ENCODE assay signal across 1 cellular context in the genomic region with DNA sequence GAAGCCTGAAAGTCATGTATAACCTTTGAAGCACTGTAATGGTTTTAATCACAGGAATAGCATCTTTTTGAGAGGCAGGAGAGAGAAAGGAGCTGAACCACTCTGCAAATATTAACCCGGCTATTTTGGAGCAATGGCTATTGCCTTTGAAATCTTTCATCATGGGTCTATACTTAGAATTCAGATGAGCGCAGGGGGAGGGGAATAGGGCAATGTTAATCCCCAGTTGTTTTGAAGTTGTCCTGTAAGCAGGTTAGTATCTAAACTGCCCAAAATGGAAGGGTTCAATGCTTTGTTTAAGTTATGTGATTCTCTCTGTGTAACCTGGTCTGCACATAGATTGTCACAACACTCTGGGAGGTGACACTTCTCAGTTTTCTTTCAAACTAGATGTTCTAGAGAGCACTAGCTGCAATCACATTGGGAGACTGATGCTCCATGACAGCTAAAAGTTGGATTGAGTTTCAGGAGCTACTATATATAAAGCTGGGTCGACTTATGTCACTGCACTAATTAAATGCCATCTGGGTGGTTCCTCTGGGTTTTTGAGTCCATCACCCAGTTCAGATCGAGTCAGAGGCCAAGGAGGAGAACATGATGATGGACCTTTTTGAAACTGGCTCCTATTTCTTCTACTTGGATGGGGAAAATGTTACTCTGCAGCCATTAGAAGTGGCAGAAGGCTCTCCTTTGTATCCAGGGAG.
TF ChIP-seq lines count a peak whose summit lies in the region.

A gene (plus strand): TSS at position 509 of the 704 bp plus-strand sequence. CDS start 86 bp downstream, at position 595.

TF ChIP-seq in H1, 55 proteins besides CTCF, POLR2A, EP300 and RAD21:
- TF ChIP-seq HDAC6 (IDR thresholded peaks at IDR 0.05; ENCODE audit: low read depth, low read length) (no peak), KDM5A (IDR thresholded peaks at IDR 0.05; ENCODE audit: low read length) (no peak), SP1 (IDR thresholded peaks at IDR 0.05; ENCODE audit: low read depth, low read length) (no peak), CBX8 (IDR thresholded peaks at IDR 0.05; ENCODE audit: borderline replicate concordance, low read depth, low read length) (no peak), SIRT6 (IDR thresholded peaks at IDR 0.05; ENCODE audit: low read length) (no peak), SP4 (IDR thresholded peaks at IDR 0.05; ENCODE audit: low read length) (no peak), NANOG (IDR thresholded peaks at IDR 0.05; ENCODE audit: insufficient read depth, low read depth, low read length, poor library complexity, severe bottlenecking) (no peak), TEAD4 (IDR thresholded peaks at IDR 0.05; ENCODE audit: low read depth, low read length) (no peak), GTF2F1 (IDR thresholded peaks at IDR 0.05; ENCODE audit: borderline replicate concordance, low read depth, low read length) (no peak), SP2 (IDR thresholded peaks at IDR 0.05; ENCODE audit: low read length) (no peak), CHD1 (IDR thresholded peaks at IDR 0.05; ENCODE audit: low read depth, low read length) (no peak), FOSL1 (IDR thresholded peaks at IDR 0.05; ENCODE audit: insufficient read depth, low read depth, low read length) (no peak), TAF1 (IDR thresholded peaks at IDR 0.05; ENCODE audit: low read depth, low read length) (no peak), JUN (IDR thresholded peaks at IDR 0.05; ENCODE audit: low read depth, low read length) (no peak)
